Comparison of ENCODE assay signal across 17 cellular contexts in genomic region chr13:88136098-88136790, GRCh38.
DNase-seq lines count a peak whose midpoint lies in the region; ATAC-seq, FAIRE-seq and TF ChIP-seq lines count a peak whose summit lies in the region.
"Had no signal": no experiment of that assay in that cellular context is flagged by ENCODE, and none has a peak within 500 bp of the region (broad histone marks: within the 10 kb centered on the region; RNA-seq: fewer than 3 reads in every experiment).

No MANE protein-coding gene starts in this region.

- no peak overlapping the region for H3K9ac ChIP-seq in kidney (ENCODE audit: low read length in 2 of 2)
- H3K9ac ChIP-seq: BLaER1 treated with 17β-estradiol and CSF1 and Interleukin-3, amounts not matched to agents 10 nM and 100 nM had no signal

- H3K4me1 Mint-ChIP-seq in natural killer cell treated with Interleukin-12 subunit alpha and Interleukin-12 subunit beta and Interleukin-15 and Interleukin-18, amount 100 ng/mL, for 72 hours (ENCODE audit: low read depth in 2 of 2) = no peaks in the 10 kb centered on the region
- H3K4me1 Mint-ChIP-seq in natural killer cell = no peaks in the 10 kb centered on the region
- H3K4me1 Mint-ChIP-seq: B cell, GM23338 had no signal

- ATAC-seq in natural killer cell treated with Interleukin-12 subunit alpha and Interleukin-12 subunit beta and Interleukin-15 and Interleukin-18, amount 100 ng/mL, for 72 hours = peak; percentile 33 to 36
- ATAC-seq in natural killer cell (no peak), upper lobe of right lung (peak; percentile 44), HG03025 (IDR thresholded peaks at IDR 0.05; ENCODE audit: low FRiP score, unreplicated experiment) (no peak)
- ATAC-seq: CD8-positive, alpha-beta T cell; GM23338 had no signal

- H3K4me1 ChIP-seq in kidney (ENCODE audit: control insufficient read depth in 1 of 2, insufficient read depth in 1 of 2, low read depth in 1 of 2, low read length in 2 of 2) = no peaks in the 10 kb centered on the region
- no peaks in the 10 kb centered on the region for H3K4me1 ChIP-seq in upper lobe of right lung
- H3K4me1 ChIP-seq: BLaER1 treated with 17β-estradiol and CSF1 and Interleukin-3, amounts not matched to agents 10 nM and 100 nM had no signal

- H3K27me3 ChIP-seq in upper lobe of right lung = no peaks in the 10 kb centered on the region
- H3K27me3 ChIP-seq: BLaER1 treated with 17β-estradiol and CSF1 and Interleukin-3, amounts not matched to agents 10 nM and 100 nM had no signal

- intact Hi-C loops in natural killer cell (cut with micrococcal nuclease) (no loop called here), kidney (cut with DNase I) (no loop called here), posterior vena cava (cut with DNase I) (no loop called here), upper lobe of right lung (cut with DNase I) (no loop called here)

- H3K27ac ChIP-seq in kidney (ENCODE audit: low read depth in 2 of 2, low read length in 2 of 2) (no peak overlapping the region), upper lobe of right lung (no peak overlapping the region)
- H3K27ac ChIP-seq: BLaER1 treated with 17β-estradiol and CSF1 and Interleukin-3, amounts not matched to agents 10 nM and 100 nM had no signal

- H3K9me3 ChIP-seq in kidney (ENCODE audit: control insufficient read depth in 1 of 2, low read length in 2 of 2) = no peaks in the 10 kb centered on the region
- H3K9me3 ChIP-seq in upper lobe of right lung = no peaks in the 10 kb centered on the region

- H3K36me3 ChIP-seq in kidney (ENCODE audit: control insufficient read depth in 1 of 2, insufficient read depth in 2 of 2, low read length in 2 of 2) = no peaks in the 10 kb centered on the region
- no peaks in the 10 kb centered on the region for H3K36me3 ChIP-seq in upper lobe of right lung
- H3K36me3 ChIP-seq: BLaER1 treated with 17β-estradiol and CSF1 and Interleukin-3, amounts not matched to agents 10 nM and 100 nM had no signal

- TF ChIP-seq CTCF in natural killer cell (IDR thresholded peaks at IDR 0.05) = no peak
- no peak for TF ChIP-seq CTCF in kidney (IDR thresholded peaks at IDR 0.05; ENCODE audit: borderline replicate concordance, extremely low read depth, insufficient read depth)
- no peak for TF ChIP-seq CTCF in upper lobe of right lung (IDR thresholded peaks at IDR 0.05)

- no peaks in the 10 kb centered on the region for H3K27me3 Mint-ChIP-seq in natural killer cell treated with Interleukin-12 subunit alpha and Interleukin-12 subunit beta and Interleukin-15 and Interleukin-18, amount 100 ng/mL, for 72 hours
- no peaks in the 10 kb centered on the region for H3K27me3 Mint-ChIP-seq in natural killer cell (ENCODE audit: low read depth in 2 of 2)
- H3K27me3 Mint-ChIP-seq: B cell had no signal

- DNase-seq in natural killer cell treated with Interleukin-12 subunit alpha and Interleukin-12 subunit beta and Interleukin-15 and Interleukin-18, amount 100 ng/mL, for 72 hours (ENCODE audit: low spot score) = peak; percentile 58
- DNase-seq in natural killer cell = no peak
- DNase-seq in kidney = peak; percentile 62
- peak; percentile 70 for DNase-seq in posterior vena cava (ENCODE audit: low spot score)
- no peak for DNase-seq in upper lobe of right lung
- no peak for DNase-seq in epidermal melanocyte (ENCODE audit: insufficient read length, low spot score)
- DNase-seq: Calu3; CD8-positive, alpha-beta T cell; DMS79 treated with DMSO at 0.1 percent for 48 hours; GF-D8; HCEC 1CT had no signal

- H3K9me3 Mint-ChIP-seq in natural killer cell treated with Interleukin-12 subunit alpha and Interleukin-12 subunit beta and Interleukin-15 and Interleukin-18, amount 100 ng/mL, for 72 hours = peaks cover 5% of the 10 kb centered on the region
- peaks cover 0 to 2% of the 10 kb centered on the region in 2 donors for H3K9me3 Mint-ChIP-seq in natural killer cell
- H3K9me3 Mint-ChIP-seq: GM23338 had no signal

- no peak overlapping the region for H3K27ac Mint-ChIP-seq in natural killer cell treated with Interleukin-12 subunit alpha and Interleukin-12 subunit beta and Interleukin-15 and Interleukin-18, amount 100 ng/mL, for 72 hours
- H3K27ac Mint-ChIP-seq in natural killer cell = no peak overlapping the region
- H3K27ac Mint-ChIP-seq: B cell; CD8-positive, alpha-beta T cell; GM23338 had no signal

- no peaks in the 10 kb centered on the region for H3K36me3 Mint-ChIP-seq in natural killer cell treated with Interleukin-12 subunit alpha and Interleukin-12 subunit beta and Interleukin-15 and Interleukin-18, amount 100 ng/mL, for 72 hours
- peaks cover 7% of the 10 kb centered on the region for H3K36me3 Mint-ChIP-seq in natural killer cell
- H3K36me3 Mint-ChIP-seq: CD8-positive, alpha-beta T cell had no signal

- no peak for FAIRE-seq in kidney (lab: Jason Lieb, UNC)
- FAIRE-seq: H54, HTR-8/SVneo had no signal

- H3K4me3 Mint-ChIP-seq in natural killer cell treated with Interleukin-12 subunit alpha and Interleukin-12 subunit beta and Interleukin-15 and Interleukin-18, amount 100 ng/mL, for 72 hours = no peak overlapping the region
- no peak overlapping the region for H3K4me3 Mint-ChIP-seq in natural killer cell
- H3K4me3 Mint-ChIP-seq: B cell; CD8-positive, alpha-beta T cell; GM23338 had no signal

- H3K4me3 ChIP-seq in kidney (ENCODE audit: low read length in 2 of 2) (no peak overlapping the region), upper lobe of right lung (no peak overlapping the region)
- H3K4me3 ChIP-seq: BLaER1 treated with 17β-estradiol and CSF1 and Interleukin-3, amounts not matched to agents 10 nM and 100 nM; GM23338 had no signal

Comparison
In these comparisons a context has a peak if more than half of its experiments do, and no peak if none do; other contexts are left out.
1. ATAC-seq: peak in natural killer cell treated with Interleukin-12 subunit alpha and Interleukin-12 subunit beta and Interleukin-15 and Interleukin-18, amount 100 ng/mL, for 72 hours (2 of 2) and upper lobe of right lung (single experiment); none in natural killer cell (0 of 3) and HG03025 (single experiment).
2. DNase-seq: peak in natural killer cell treated with Interleukin-12 subunit alpha and Interleukin-12 subunit beta and Interleukin-15 and Interleukin-18, amount 100 ng/mL, for 72 hours (single experiment), kidney (single experiment) and posterior vena cava (single experiment); none in natural killer cell (single experiment), upper lobe of right lung (single experiment) and epidermal melanocyte (single experiment).